ENCODE assay signal across 16 cellular contexts in genomic region chr12:127930122-127930521, GRCh38.
DNase-seq lines count a peak whose midpoint lies in the region; ATAC-seq, FAIRE-seq and TF ChIP-seq lines count a peak whose summit lies in the region.
"Had no signal": no experiment of that assay in that cellular context is flagged by ENCODE, and none has a peak within 500 bp of the region (broad histone marks: within the 10 kb centered on the region; RNA-seq: fewer than 3 reads in every experiment).

No MANE protein-coding gene starts in this region.

- intact Hi-C loops in dorsolateral prefrontal cortex (cut with DNase I), result no loop called here
- intact Hi-C loops in upper lobe of right lung (cut with DNase I), result no loop called here
- intact Hi-C loops in kidney (cut with DNase I), result no loop called here

- H3K9me3 ChIP-seq in SJSA1 (replicated peaks) (no peaks in the 10 kb centered on the region), upper lobe of right lung (no peaks in the 10 kb centered on the region), kidney (ENCODE audit: control insufficient read depth in 1 of 2, low read length in 2 of 2) (no peaks in the 10 kb centered on the region)

- DNase-seq in SJSA1 (ENCODE audit: low read depth in 1 of 2, low spot score in 2 of 2) (no peak), dorsolateral prefrontal cortex (no peak), upper lobe of right lung (no peak), kidney (no peak)
- DNase-seq in stimulated activated effector memory CD8-positive, alpha-beta T cell treated with anti-CD3 and anti-CD28 coated beads, Interleukin-12 subunit alpha, Interleukin-12 subunit beta, amount 100 ng/mL, for 72 hours (ENCODE audit: low spot score in 2 of 2), result no peak
- DNase-seq in stimulated activated naive CD4-positive, alpha-beta T cell (lab: John Stamatoyannopoulos, UW), result no peak
- DNase-seq in stimulated activated CD4-positive, alpha-beta T cell treated with anti-CD3 and anti-CD28 coated beads, Interleukin-15, amount 100 ng/mL, for 24 hours, result no peak
- DNase-seq: ACHN; Calu3; CD4-positive, alpha-beta T cell; DMS 273 treated with DMSO at 0.1 percent for 48 hours had no signal

- no peak overlapping the region for H3K4me3 ChIP-seq in SJSA1
- H3K4me3 ChIP-seq in dorsolateral prefrontal cortex, result no peak overlapping the region
- no peak overlapping the region for H3K4me3 ChIP-seq in upper lobe of right lung
- H3K4me3 ChIP-seq in kidney (ENCODE audit: low read length in 2 of 2), result no peak overlapping the region
- H3K4me3 ChIP-seq: BLaER1 treated with 17β-estradiol and CSF1 and Interleukin-3, amounts not matched to agents 10 nM and 100 nM had no signal

- H3K9ac ChIP-seq in kidney (ENCODE audit: low read length in 2 of 2), result no peak overlapping the region
- H3K9ac ChIP-seq: BLaER1 treated with 17β-estradiol and CSF1 and Interleukin-3, amounts not matched to agents 10 nM and 100 nM had no signal

- H3K36me3 Mint-ChIP-seq in stimulated activated effector memory CD8-positive, alpha-beta T cell treated with anti-CD3 and anti-CD28 coated beads, Interleukin-12 subunit alpha, Interleukin-12 subunit beta, amount 100 ng/mL, for 72 hours, result no peaks in the 10 kb centered on the region

- TF ChIP-seq CTCF in dorsolateral prefrontal cortex (IDR thresholded peaks at IDR 0.05 in 54 of 56, conservative IDR thresholded peaks at IDR 0.05 in 2 of 56; ENCODE audit: low read depth in 1 of 56, partially characterized antibody in 56 of 56) (no peak), upper lobe of right lung (IDR thresholded peaks at IDR 0.05) (no peak), kidney (IDR thresholded peaks at IDR 0.05; ENCODE audit: borderline replicate concordance, extremely low read depth, insufficient read depth) (no peak)

- H3K4me1 ChIP-seq in SJSA1 (replicated peaks), result peaks cover 30% of the 10 kb centered on the region
- no peaks in the 10 kb centered on the region for H3K4me1 ChIP-seq in upper lobe of right lung
- no peaks in the 10 kb centered on the region for H3K4me1 ChIP-seq in kidney (ENCODE audit: control insufficient read depth in 1 of 2, insufficient read depth in 1 of 2, low read depth in 1 of 2, low read length in 2 of 2)

- H3K36me3 ChIP-seq in SJSA1, result no peaks in the 10 kb centered on the region
- no peaks in the 10 kb centered on the region for H3K36me3 ChIP-seq in upper lobe of right lung
- H3K36me3 ChIP-seq in kidney (ENCODE audit: control insufficient read depth in 1 of 2, insufficient read depth in 2 of 2, low read length in 2 of 2), result no peaks in the 10 kb centered on the region
- H3K36me3 ChIP-seq: BLaER1 treated with 17β-estradiol and CSF1 and Interleukin-3, amounts not matched to agents 10 nM and 100 nM had no signal

- H3K27ac Mint-ChIP-seq in stimulated activated effector memory CD8-positive, alpha-beta T cell treated with anti-CD3 and anti-CD28 coated beads, Interleukin-12 subunit alpha, Interleukin-12 subunit beta, amount 100 ng/mL, for 72 hours, result no peak overlapping the region
- H3K27ac Mint-ChIP-seq: CD4-positive, alpha-beta T cell had no signal

- no peaks in the 10 kb centered on the region for H3K9me3 Mint-ChIP-seq in stimulated activated effector memory CD8-positive, alpha-beta T cell treated with anti-CD3 and anti-CD28 coated beads, Interleukin-12 subunit alpha, Interleukin-12 subunit beta, amount 100 ng/mL, for 72 hours

- no peaks in the 10 kb centered on the region for H3K4me1 Mint-ChIP-seq in stimulated activated effector memory CD8-positive, alpha-beta T cell treated with anti-CD3 and anti-CD28 coated beads, Interleukin-12 subunit alpha, Interleukin-12 subunit beta, amount 100 ng/mL, for 72 hours

- FAIRE-seq in kidney (lab: Jason Lieb, UNC), result no peak
- FAIRE-seq: GM18507, H54 had no signal

- H3K27me3 ChIP-seq in SJSA1 (replicated peaks), result no peaks in the 10 kb centered on the region
- H3K27me3 ChIP-seq in dorsolateral prefrontal cortex, result no peaks in the 10 kb centered on the region
- no peaks in the 10 kb centered on the region for H3K27me3 ChIP-seq in upper lobe of right lung
- H3K27me3 ChIP-seq: BLaER1 treated with 17β-estradiol and CSF1 and Interleukin-3, amounts not matched to agents 10 nM and 100 nM had no signal

- H3K27ac ChIP-seq in SJSA1 (peak overlapping the region; percentile 89; the same call in 1 of the 2 replicates), dorsolateral prefrontal cortex (peak overlapping the region in 51 of 59 donors; percentile 3 to 90 (median 68)), upper lobe of right lung (no peak overlapping the region), kidney (ENCODE audit: low read depth in 2 of 2, low read length in 2 of 2) (no peak overlapping the region)
- H3K27ac ChIP-seq: BLaER1 treated with 17β-estradiol and CSF1 and Interleukin-3, amounts not matched to agents 10 nM and 100 nM; HL-60 had no signal

- H3K4me3 Mint-ChIP-seq in stimulated activated effector memory CD8-positive, alpha-beta T cell treated with anti-CD3 and anti-CD28 coated beads, Interleukin-12 subunit alpha, Interleukin-12 subunit beta, amount 100 ng/mL, for 72 hours, result no peak overlapping the region
- H3K4me3 Mint-ChIP-seq: CD4-positive, alpha-beta T cell had no signal

- ATAC-seq in stimulated activated effector memory CD8-positive, alpha-beta T cell treated with anti-CD3 and anti-CD28 coated beads, Interleukin-12 subunit alpha, Interleukin-12 subunit beta, amount 100 ng/mL, for 72 hours, result peak; percentile 31
- ATAC-seq in upper lobe of right lung, result peak; percentile 29
- ATAC-seq: HCT116 had no signal

Comparison
In these comparisons a context has a peak if more than half of its experiments do, and no peak if none do; other contexts are left out.
1. H3K27ac ChIP-seq: peak in SJSA1 (single experiment) and dorsolateral prefrontal cortex (51 of 59); none in upper lobe of right lung (single experiment) and kidney (0 of 2).